In the genomic region with DNA sequence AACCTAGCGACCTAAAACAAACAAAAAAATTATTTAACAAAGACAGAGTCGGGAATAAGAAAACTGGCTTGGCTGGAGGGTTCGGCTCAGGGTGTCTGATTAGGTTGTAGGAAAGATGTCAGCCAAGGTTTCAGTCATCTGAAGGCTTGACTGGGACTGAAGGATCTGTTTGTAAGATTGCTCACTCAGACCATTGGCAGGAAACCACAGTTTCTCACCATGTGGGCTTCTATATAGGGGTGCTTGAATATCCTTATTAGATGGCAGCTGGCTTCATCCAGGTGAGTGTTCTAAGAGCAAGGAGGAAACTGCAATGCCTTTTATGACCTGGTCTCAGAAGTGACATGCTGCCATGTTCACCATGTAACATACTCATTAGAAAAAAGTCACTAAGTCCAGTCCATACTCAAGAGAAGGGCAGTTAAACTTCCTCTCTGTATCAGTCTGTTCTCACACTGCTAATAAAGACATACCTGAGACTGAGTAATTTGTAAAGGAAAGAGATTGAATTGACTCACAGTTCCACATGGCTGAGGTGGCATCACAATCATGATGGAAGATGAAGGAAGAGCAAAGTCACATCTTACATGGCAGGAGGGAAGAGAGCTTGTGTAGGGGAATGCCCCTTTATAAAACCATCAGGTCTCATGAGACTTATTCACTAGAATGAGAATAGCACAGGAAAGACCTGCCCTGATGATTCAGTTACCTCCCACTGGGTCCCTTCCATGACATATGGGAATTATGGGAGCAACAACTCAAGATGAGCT, we compare ENCODE assay signal across 18 cellular contexts. TPM values are rescaled to one million over a fixed set of nuclear protein-coding genes. Genes with fewer than 3 reads are reported as not detected.
"Had no signal": no experiment of that assay in that cellular context is flagged by ENCODE, and none has a peak within 500 bp of the region (broad histone marks: within the 10 kb centered on the region; RNA-seq: fewer than 3 reads in every experiment).

No MANE protein-coding gene starts in this region.

- H3K36me3 ChIP-seq: ascending aorta, prostate gland, suprapubic skin had no signal

- H3K4me3 ChIP-seq: ascending aorta, prostate gland, skin epidermis, suprapubic skin had no signal

- H3K9me3 ChIP-seq: ascending aorta, prostate gland had no signal

- H3K27me3 Mint-ChIP-seq: activated CD4-positive, alpha-beta memory T cell treated with anti-CD3 and anti-CD28 coated beads for 36 hours had no signal

- H3K4me1 ChIP-seq: ascending aorta, prostate gland, suprapubic skin had no signal

- H3K27ac ChIP-seq: ascending aorta, prostate gland, skin epidermis, suprapubic skin had no signal

- DNase-seq: activated CD4-positive, alpha-beta memory T cell treated with anti-CD3 and anti-CD28 coated beads for 36 hours; activated CD4-positive, alpha-beta T cell treated with anti-CD3 and anti-CD28 coated beads for 1 hour; activated T-cell treated with anti-CD3 and anti-CD28 coated beads, Interleukin-2, amount 50 U/mL, for 48 hours; foreskin melanocyte; kidney glomerular epithelial cell; nephron progenitor cell; right cardiac atrium; stimulated activated CD4-positive, alpha-beta T cell treated with anti-CD3 and anti-CD28 coated beads, Interleukin-4, amount 100 ng/mL, for 24 hours; stimulated activated naive CD4-positive, alpha-beta T cell treated with Interleukin-2 at 50 U/mL for 16 hours; trophoblast cell had no signal

- H3K4me3 Mint-ChIP-seq: activated CD4-positive, alpha-beta memory T cell treated with anti-CD3 and anti-CD28 coated beads for 36 hours; nephron progenitor cell; T-helper 2 cell treated with Interferon-gamma antibody and Interleukin-4, amounts not matched to agents 5 μg/mL and 100 μg/mL, for 36 hours had no signal

- ATAC-seq: right cardiac atrium had no signal

- H3K27me3 ChIP-seq: ascending aorta, suprapubic skin had no signal

- H3K27ac Mint-ChIP-seq: activated CD4-positive, alpha-beta memory T cell treated with anti-CD3 and anti-CD28 coated beads for 36 hours; nephron progenitor cell; T-helper 2 cell treated with Interferon-gamma antibody and Interleukin-4, amounts not matched to agents 5 μg/mL and 100 μg/mL, for 36 hours had no signal

- H3K4me1 Mint-ChIP-seq: nephron progenitor cell had no signal

RNA-seq across cellular contexts. Expression of a gene that starts 1.2 kb away (rescaled TPM):
- total RNA-seq: activated CD4-positive, alpha-beta memory T cell treated with anti-CD3 and anti-CD28 coated beads for 36 hours; ascending aorta; liver; mesenteric fat pad; omental fat pad; prostate gland; right cardiac atrium had no signal
- polyA plus RNA-seq: liver, right cardiac atrium had no signal

RNA-seq across cellular contexts. Expression of a gene that starts 5.1 kb away (rescaled TPM):
- total RNA-seq: activated CD4-positive, alpha-beta memory T cell treated with anti-CD3 and anti-CD28 coated beads for 36 hours; ascending aorta; liver; mesenteric fat pad; omental fat pad; prostate gland; right cardiac atrium had no signal
- polyA plus RNA-seq: liver, right cardiac atrium had no signal

RNA-seq across cellular contexts. Expression of a gene that starts 13.9 kb away (rescaled TPM):
- total RNA-seq: activated CD4-positive, alpha-beta memory T cell treated with anti-CD3 and anti-CD28 coated beads for 36 hours; ascending aorta; liver; mesenteric fat pad; omental fat pad; prostate gland; right cardiac atrium had no signal
- polyA plus RNA-seq: liver, right cardiac atrium had no signal

RNA-seq across cellular contexts. Expression of a gene that starts 48.6 kb away (rescaled TPM):
- total RNA-seq: activated CD4-positive, alpha-beta memory T cell treated with anti-CD3 and anti-CD28 coated beads for 36 hours; ascending aorta; liver; mesenteric fat pad; omental fat pad; prostate gland; right cardiac atrium; suprapubic skin had no signal
- polyA plus RNA-seq: liver, right cardiac atrium had no signal
